8 cellular contexts compared by ENCODE assay signal in genomic region chr14:61103541-61104339, GRCh38.
DNase-seq lines count a peak whose midpoint lies in the region; ATAC-seq lines count a peak whose summit lies in the region.

No MANE protein-coding gene starts in this region.

- peaks cover 4% of the 10 kb centered on the region for H3K9me3 Mint-ChIP-seq in stimulated activated naive CD8-positive, alpha-beta T cell treated with anti-CD3 and anti-CD28 coated beads, Interleukin-15, Interleukin-2, amounts not matched to agents 100 ng/mL and 50 ng/mL, for 24 hours

- H3K27me3 Mint-ChIP-seq in stimulated activated naive CD8-positive, alpha-beta T cell treated with anti-CD3 and anti-CD28 coated beads, Interleukin-15, Interleukin-2, amounts not matched to agents 100 ng/mL and 50 ng/mL, for 24 hours = no peaks in the 10 kb centered on the region

- H3K4me1 Mint-ChIP-seq in stimulated activated naive CD8-positive, alpha-beta T cell treated with anti-CD3 and anti-CD28 coated beads, Interleukin-15, Interleukin-2, amounts not matched to agents 100 ng/mL and 50 ng/mL, for 24 hours (ENCODE audit: low read depth) = peaks cover 26% of the 10 kb centered on the region

- ATAC-seq in GM21717 (IDR thresholded peaks at IDR 0.05; ENCODE audit: unreplicated experiment) = peak; percentile 80

- peak overlapping the region; percentile 14 for H3K27ac ChIP-seq in angular gyrus (ENCODE audit: low read depth, low read length)

- in situ Hi-C loops in KBM-7 (cut with MboI; ENCODE audit: low pct_unique_long_range_greater_than_20kb, low sequenced_read_pairs) = no loop called here

- peak overlapping the region; percentile 65 for H3K27ac Mint-ChIP-seq in stimulated activated naive CD8-positive, alpha-beta T cell treated with anti-CD3 and anti-CD28 coated beads, Interleukin-15, Interleukin-2, amounts not matched to agents 100 ng/mL and 50 ng/mL, for 24 hours

- H3K4me3 Mint-ChIP-seq in stimulated activated naive CD8-positive, alpha-beta T cell treated with anti-CD3 and anti-CD28 coated beads, Interleukin-15, Interleukin-2, amounts not matched to agents 100 ng/mL and 50 ng/mL, for 24 hours = no peak overlapping the region

- DNase-seq in EL (peak; percentile 98), KBM-7 (peak; percentile 66), iPS-NIHi11 (ENCODE audit: low spot score) (peak; percentile 65), NCI-H1417 treated with DMSO at 0.1 percent for 48 hours (lab: John Stamatoyannopoulos, UW) (no peak)
- DNase-seq in effector CD8-positive, alpha-beta T cell (lab: John Stamatoyannopoulos, UW) = no peak

- H3K36me3 Mint-ChIP-seq in stimulated activated naive CD8-positive, alpha-beta T cell treated with anti-CD3 and anti-CD28 coated beads, Interleukin-15, Interleukin-2, amounts not matched to agents 100 ng/mL and 50 ng/mL, for 24 hours (ENCODE audit: low read depth) = no peaks in the 10 kb centered on the region

Comparison
In these comparisons a context has a peak if more than half of its experiments do, and no peak if none do; other contexts are left out.
1. DNase-seq: peak in EL (single experiment), KBM-7 (single experiment) and iPS-NIHi11 (single experiment); none in NCI-H1417 treated with DMSO at 0.1 percent for 48 hours (single experiment) and effector CD8-positive, alpha-beta T cell (single experiment).